In genomic region chrX:15948318-15948660, GRCh38 we compare ENCODE assay signal across 25 cellular contexts.
A peak's percentile ranks its signal among the peaks of the same experiment; 100 is the strongest.
DNase-seq lines count a peak whose midpoint lies in the region; ATAC-seq, FAIRE-seq and TF ChIP-seq lines count a peak whose summit lies in the region.
"Had no signal": no experiment of that assay in that cellular context is flagged by ENCODE, and none has a peak within 500 bp of the region (broad histone marks: within the 10 kb centered on the region; RNA-seq: fewer than 3 reads in every experiment).

No MANE protein-coding gene starts in this region.

- H4K8ac ChIP-seq in mesendoderm (ENCODE audit: low read depth, low read length), result no peak overlapping the region

- H3K79me2 ChIP-seq in mesendoderm (ENCODE audit: control insufficient read depth, insufficient read depth, low read length), result no peaks in the 10 kb centered on the region

- no peak overlapping the region for H2AK5ac ChIP-seq in mesendoderm (ENCODE audit: low read length)

- H3K23ac ChIP-seq in mesendoderm (ENCODE audit: low read length), result no peak overlapping the region

- H3K9me3 Mint-ChIP-seq in activated naive CD4-positive, alpha-beta T cell treated with anti-CD3 and anti-CD28 coated beads, Interleukin-2, amount 50 U/mL, for 72 hours, result no peaks in the 10 kb centered on the region
- H3K9me3 Mint-ChIP-seq: activated CD4-positive, alpha-beta memory T cell treated with anti-CD3 and anti-CD28 coated beads, Interleukin-2, amount 10 ng/mL, durations not matched to agents 7 days and 5 days; effector memory CD8-positive, alpha-beta T cell; IgD-negative memory B cell; T-cell; type B pancreatic cell had no signal

- no peaks in the 10 kb centered on the region for H3K9me3 ChIP-seq in spleen
- H3K9me3 ChIP-seq: A549, body of pancreas, gastroesophageal sphincter, sigmoid colon had no signal

- TF ChIP-seq CTCF in bronchial epithelial cell (IDR thresholded peaks at IDR 0.05; ENCODE audit: insufficient read depth, low read length, severe bottlenecking), result no peak
- TF ChIP-seq CTCF in spleen (IDR thresholded peaks at IDR 0.05 in 8 of 11, conservative IDR thresholded peaks at IDR 0.05 in 3 of 11), result no peak

- peaks cover 4% of the 10 kb centered on the region for H3K4me1 ChIP-seq in mesendoderm (ENCODE audit: control insufficient read depth, low read depth, low read length)
- no peaks in the 10 kb centered on the region for H3K4me1 ChIP-seq in spleen
- H3K4me1 ChIP-seq: body of pancreas, gastroesophageal sphincter, sigmoid colon had no signal

- peak overlapping the region; percentile 86 for H3K4ac ChIP-seq in mesendoderm (ENCODE audit: low read depth, low read length)

- ATAC-seq in activated naive CD4-positive, alpha-beta T cell treated with anti-CD3 and anti-CD28 coated beads, Interleukin-2, amount 50 U/mL, for 72 hours, result no peak
- ATAC-seq in HG02973 (IDR thresholded peaks at IDR 0.05; ENCODE audit: unreplicated experiment), result no peak
- ATAC-seq: activated CD4-positive, CD25-positive, alpha-beta regulatory T cell treated with anti-CD3 and anti-CD28 coated beads, Interleukin-2, amount 50 U/mL, for 24 hours; body of pancreas; effector memory CD8-positive, alpha-beta T cell; gastroesophageal sphincter; T-cell had no signal

- H3K56ac ChIP-seq in mesendoderm (ENCODE audit: low read length), result peak overlapping the region; percentile 56

- peak; percentile 63 for FAIRE-seq in GM12892 (lab: Jason Lieb, UNC)
- FAIRE-seq in bronchial epithelial cell (lab: Jason Lieb, UNC), result peak; percentile 36

- no peaks in the 10 kb centered on the region for H3K36me3 ChIP-seq in bronchial epithelial cell (ENCODE audit: control insufficient read depth, insufficient read depth, low read length)
- no peaks in the 10 kb centered on the region for H3K36me3 ChIP-seq in mesendoderm (ENCODE audit: control insufficient read depth, insufficient read depth, low read length)
- no peaks in the 10 kb centered on the region for H3K36me3 ChIP-seq in spleen
- H3K36me3 ChIP-seq: gastroesophageal sphincter, sigmoid colon had no signal

- no peaks in the 10 kb centered on the region for H3K79me1 ChIP-seq in mesendoderm (ENCODE audit: low read length)

- H3K27ac Mint-ChIP-seq in activated naive CD4-positive, alpha-beta T cell treated with anti-CD3 and anti-CD28 coated beads, Interleukin-2, amount 50 U/mL, for 72 hours, result no peak overlapping the region
- H3K27ac Mint-ChIP-seq: activated CD4-positive, alpha-beta memory T cell treated with anti-CD3 and anti-CD28 coated beads, Interleukin-2, amount 10 ng/mL, durations not matched to agents 7 days and 5 days; effector memory CD8-positive, alpha-beta T cell; IgD-negative memory B cell; progenitor cell of endocrine pancreas; T-cell; type B pancreatic cell had no signal

- H2BK120ac ChIP-seq in mesendoderm (ENCODE audit: low read depth, low read length), result no peak overlapping the region

- intact Hi-C loops in spleen (cut with DNase I; ENCODE audit: low total_unique reads), result no loop called here

- no peak overlapping the region for H3K9ac ChIP-seq in mesendoderm (ENCODE audit: low read length)

- no peak overlapping the region for H2BK5ac ChIP-seq in mesendoderm (ENCODE audit: low read length)

- peak overlapping the region; percentile 41 for H3K18ac ChIP-seq in mesendoderm (ENCODE audit: low read length)

- H4K5ac ChIP-seq in mesendoderm (ENCODE audit: low read length), result no peak overlapping the region

- H3K4me2 ChIP-seq in mesendoderm (ENCODE audit: low read length), result no peak overlapping the region

- DNase-seq in GM12892 (ENCODE audit: insufficient read length), result no peak
- DNase-seq in LHCN-M2 (ENCODE audit: low read depth), result peak; percentile 13
- DNase-seq in bronchial epithelial cell (ENCODE audit: low read depth), result peak; percentile 22
- DNase-seq in mesendoderm, result no peak
- DNase-seq in activated naive CD4-positive, alpha-beta T cell treated with anti-CD3 and anti-CD28 coated beads, Interleukin-2, amount 50 U/mL, for 72 hours (ENCODE audit: low spot score in 2 of 2), result no peak
- no peak for DNase-seq in spleen
- no peak for DNase-seq in Kasumi-1 (lab: John Stamatoyannopoulos, UW)
- DNase-seq: activated CD4-positive, alpha-beta memory T cell treated with anti-CD3 and anti-CD28 coated beads, Interleukin-2, amount 10 ng/mL, durations not matched to agents 7 days and 5 days; activated effector memory CD4-positive, alpha-beta T cell treated with anti-CD3 and anti-CD28 coated beads, Interleukin-2, amount 50 U/mL, for 16 hours; body of pancreas; effector memory CD8-positive, alpha-beta T cell; GF-D8; hypothalamus; NCI-H1436; NCI-H510A; sigmoid colon; stimulated activated CD8-positive, alpha-beta memory T cell treated with anti-CD3 and anti-CD28 coated beads, Interleukin-4, amount 100 ng/mL, for 48 hours; T-cell had no signal

- TF ChIP-seq POLR2A in GM12892 (IDR thresholded peaks at IDR 0.05; ENCODE audit: low read depth, low read length), result no peak
- no peak for TF ChIP-seq POLR2A in spleen (IDR thresholded peaks at IDR 0.05)

- H3K27me3 ChIP-seq in bronchial epithelial cell (ENCODE audit: control insufficient read depth, insufficient read depth, low read length) (no peaks in the 10 kb centered on the region), mesendoderm (ENCODE audit: insufficient read depth, low read length, poor library complexity) (no peaks in the 10 kb centered on the region), spleen (replicated peaks in 1 of 7) (peaks cover 0 to 16% (median 0%) of the 10 kb centered on the region in 7 donors)
- H3K27me3 ChIP-seq: body of pancreas, gastroesophageal sphincter, sigmoid colon had no signal

- H3K27ac ChIP-seq in mesendoderm (ENCODE audit: low read depth, low read length), result peak overlapping the region; percentile 51
- H3K27ac ChIP-seq in spleen, result no peak overlapping the region
- H3K27ac ChIP-seq: body of pancreas, gastroesophageal sphincter, sigmoid colon had no signal

- peak overlapping the region; percentile 85 for H2BK15ac ChIP-seq in mesendoderm (replicated peaks; ENCODE audit: low read depth)

- no peak overlapping the region for H3K4me3 ChIP-seq in bronchial epithelial cell (ENCODE audit: low read depth, low read length)
- H3K4me3 ChIP-seq in mesendoderm (ENCODE audit: low read length), result no peak overlapping the region
- no peak overlapping the region for H3K4me3 ChIP-seq in spleen
- H3K4me3 ChIP-seq: A549, body of pancreas, gastroesophageal sphincter, sigmoid colon had no signal

- H3K36me3 Mint-ChIP-seq in activated naive CD4-positive, alpha-beta T cell treated with anti-CD3 and anti-CD28 coated beads, Interleukin-2, amount 50 U/mL, for 72 hours, result no peaks in the 10 kb centered on the region
- H3K36me3 Mint-ChIP-seq: T-cell, type B pancreatic cell had no signal

- WGBS in mesendoderm (ENCODE audit: extremely low coverage, insufficient coverage, low lambda C conversion rate), result no CpG with 5 or more reads among the region's 5 CpGs
- WGBS in spleen, 5 donors, result 83 to 93% (median 86%) methylated on average over 5 of the region's 5 CpGs

Comparison
In these comparisons a context has a peak if more than half of its experiments do, and no peak if none do; other contexts are left out.
1. DNase-seq: peak in LHCN-M2 (single experiment) and bronchial epithelial cell (single experiment); none in GM12892 (single experiment), mesendoderm (single experiment), activated naive CD4-positive, alpha-beta T cell treated with anti-CD3 and anti-CD28 coated beads, Interleukin-2, amount 50 U/mL, for 72 hours (0 of 2), spleen (single experiment) and Kasumi-1 (0 of 2).